In the genomic region with DNA sequence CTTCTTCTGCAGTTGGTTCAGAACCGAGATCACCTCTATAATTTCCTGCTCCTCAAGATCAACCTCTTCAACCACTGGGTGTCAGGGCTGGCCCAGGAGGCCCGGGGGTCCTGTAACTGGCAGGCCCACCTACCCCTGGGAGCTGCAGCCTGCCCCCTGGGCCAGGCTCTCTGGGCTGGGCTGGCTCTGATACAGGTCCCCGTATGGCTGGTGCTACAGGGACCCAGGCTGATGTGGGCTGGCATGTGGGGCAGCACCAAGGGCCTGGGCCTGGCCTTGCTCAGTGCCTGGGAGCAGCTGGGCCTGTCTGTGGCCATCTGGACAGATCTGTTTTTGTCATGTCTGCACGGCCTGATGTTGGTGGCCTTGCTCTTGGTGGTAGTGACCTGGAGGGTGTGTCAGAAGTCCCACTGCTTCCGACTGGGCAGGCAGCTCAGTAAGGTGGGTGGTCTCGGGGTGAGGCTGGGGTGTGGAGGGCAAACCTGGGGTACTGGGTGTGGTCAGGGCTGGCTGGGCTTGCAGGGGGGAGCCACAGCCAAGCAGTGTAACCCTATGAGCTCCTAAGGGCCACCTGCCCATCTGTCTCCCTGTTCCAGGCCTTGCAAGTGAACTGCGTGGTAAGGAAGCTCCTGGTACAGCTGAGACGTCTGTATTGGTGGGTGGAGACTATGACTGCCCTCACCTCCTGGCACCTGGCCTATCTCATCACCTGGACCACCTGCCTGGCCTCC, we compare ENCODE assay signal across 21 cellular contexts. TPM values are rescaled to one million over a fixed set of nuclear protein-coding genes. Genes with fewer than 3 reads are reported as not detected.
DNase-seq lines count a peak whose midpoint lies in the region; ATAC-seq and TF ChIP-seq lines count a peak whose summit lies in the region.
"Had no signal": no experiment of that assay in that cellular context is flagged by ENCODE, and none has a peak within 500 bp of the region (broad histone marks: within the 10 kb centered on the region; RNA-seq: fewer than 3 reads in every experiment).

No MANE protein-coding gene starts in this region.

- dilution Hi-C loops in IMR-90 (cut with HindIII; ENCODE audit: low sequenced_read_pairs, unreplicated experiment) = no loop called here

- no peak overlapping the region for H3K27ac Mint-ChIP-seq in stimulated activated naive CD8-positive, alpha-beta T cell treated with anti-CD3 and anti-CD28 coated beads, Interleukin-15, amount 100 ng/mL, for 72 hours
- H3K27ac Mint-ChIP-seq in CD14-positive monocyte = no peak overlapping the region

- H3K36me3 ChIP-seq in IMR-90 (ENCODE audit: control insufficient read depth, insufficient read depth, low read length) (no peaks in the 10 kb centered on the region), WERI-Rb-1 (no peaks in the 10 kb centered on the region), neuronal stem cell (replicated peaks in 1 of 2; ENCODE audit: control insufficient read depth in 2 of 2, insufficient read depth in 2 of 2, low read length in 2 of 2) (no peaks in the 10 kb centered on the region)
- H3K36me3 ChIP-seq: Peyer's patch, SJSA1 had no signal

- ATAC-seq in IMR-90 (ENCODE audit: low read depth) = no peak
- ATAC-seq in stimulated activated naive CD8-positive, alpha-beta T cell treated with anti-CD3 and anti-CD28 coated beads, Interleukin-15, amount 100 ng/mL, for 72 hours = no peak

- CTCF ChIA-PET in IMR-90 (lab: Yijun Ruan, JAX) = interaction anchor here (0.7 to 1.5 kb wide), 2 partner anchors 9 to 161 kb away, joined by 3 to 5 read pairs; no protein-coding TSS in a partner anchor

- H2BK15ac ChIP-seq in IMR-90 (ENCODE audit: low read depth, low read length) = no peak overlapping the region
- H2BK15ac ChIP-seq in neuronal stem cell (ENCODE audit: low read length) = peak overlapping the region; percentile 46

- DNase-seq in DMS79 treated with DMSO at 0.1 percent for 48 hours (lab: John Stamatoyannopoulos, UW) = peak; percentile 42
- no peak for DNase-seq in DMS79 (lab: John Stamatoyannopoulos, UW)
- DNase-seq in IMR-90 = no peak
- DNase-seq in WERI-Rb-1 = no peak
- no peak for DNase-seq in neuronal stem cell (ENCODE audit: low spot score)
- DNase-seq in NCI-H1048 (lab: John Stamatoyannopoulos, UW) = no peak
- DNase-seq in stimulated activated naive CD8-positive, alpha-beta T cell treated with anti-CD3 and anti-CD28 coated beads, Interleukin-15, amount 100 ng/mL, for 72 hours = no peak
- DNase-seq in CD14-positive monocyte (ENCODE audit: low spot score) = no peak
- DNase-seq: COR-L47; DMS53; MV-4-11; NCI-H2029 treated with DMSO at 0.1 percent for 48 hours; NK-92 treated with Interleukin-12 subunit alpha and Interleukin-12 subunit beta, amount 100 ng/mL, for 24 hours; Peyer's patch; SW 1271 had no signal

- no peak overlapping the region for H2BK20ac ChIP-seq in IMR-90 (ENCODE audit: low read depth, low read length)

- no peak overlapping the region for H4K8ac ChIP-seq in IMR-90 (ENCODE audit: low read depth in 2 of 2, low read length in 2 of 2)
- H4K8ac ChIP-seq in neuronal stem cell (ENCODE audit: low read depth, low read length) = peak overlapping the region; percentile 43

- H3K9me3 ChIP-seq in IMR-90 (ENCODE audit: control insufficient read depth, insufficient read depth, low read length) = no peaks in the 10 kb centered on the region
- H3K9me3 ChIP-seq in WERI-Rb-1 (ENCODE audit: severe bottlenecking) = no peaks in the 10 kb centered on the region
- H3K9me3 ChIP-seq in neuronal stem cell (replicated peaks in 1 of 2; ENCODE audit: control insufficient read depth in 2 of 2, insufficient read depth in 1 of 2, low read depth in 1 of 2, low read length in 2 of 2) = no peaks in the 10 kb centered on the region
- H3K9me3 ChIP-seq: Peyer's patch, SJSA1 had no signal

- H3K9ac ChIP-seq in IMR-90 (ENCODE audit: low read depth, low read length) (no peak overlapping the region), neuronal stem cell (ENCODE audit: low read depth, low read length, poor library complexity) (peak overlapping the region; percentile 66)
- H3K9ac ChIP-seq: KMS-11 had no signal

- H3K18ac ChIP-seq in IMR-90 (ENCODE audit: low read depth, low read length) (no peak overlapping the region), neuronal stem cell (ENCODE audit: low read length) (peak overlapping the region; percentile 57)

- H3K36me3 Mint-ChIP-seq in CD14-positive monocyte = no peaks in the 10 kb centered on the region

- H3K79me1 ChIP-seq in IMR-90 (ENCODE audit: low read depth in 1 of 2, low read length in 2 of 2) (peaks cover 0 to 3% of the 10 kb centered on the region in 2 experiments; a peak in 1 of 4 replicates), neuronal stem cell (ENCODE audit: low read depth, low read length) (no peaks in the 10 kb centered on the region)

- POLR2A ChIA-PET in IMR-90 (lab: Charles Lee; ENCODE audit: unreplicated experiment) = no interaction called here

- in situ Hi-C loops in IMR-90 (cut with MboI; ENCODE audit: low sequenced_read_pairs) = loop anchor here (10.0 kb wide), 2 partner anchors 340 to 530 kb away; no protein-coding TSS in a partner anchor

- H2AK5ac ChIP-seq in IMR-90 (ENCODE audit: low read depth, low read length) = peak overlapping the region; percentile 53; the same call in 1 of the 2 replicates
- peak overlapping the region; percentile 96 for H2AK5ac ChIP-seq in neuronal stem cell (ENCODE audit: low read depth, low read length)

- intact Hi-C loops in IMR-90 (cut with micrococcal nuclease) (loop anchor here (10.0 kb wide), 1 partner anchor 200 kb away; no protein-coding TSS in a partner anchor), CD14-positive monocyte (cut with micrococcal nuclease) (loop anchor here in 1 of 2 donors (5.0 kb wide), 1 partner anchor 38 kb away; no protein-coding TSS in a partner anchor)

- H3K4me3 Mint-ChIP-seq in stimulated activated naive CD8-positive, alpha-beta T cell treated with anti-CD3 and anti-CD28 coated beads, Interleukin-15, amount 100 ng/mL, for 72 hours = no peak overlapping the region
- H3K4me3 Mint-ChIP-seq in CD14-positive monocyte = no peak overlapping the region

- TF ChIP-seq CTCF in IMR-90 (conservative IDR thresholded peaks at IDR 0.05; ENCODE audit: low read depth, low read length) (no peak), WERI-Rb-1 (IDR thresholded peaks at IDR 0.05; ENCODE audit: low read depth, low read length) (no peak), CD14-positive monocyte (IDR thresholded peaks at IDR 0.05) (no peak)

- H3K27me3 ChIP-seq in IMR-90 (ENCODE audit: control insufficient read depth, insufficient read depth, low read length) (no peaks in the 10 kb centered on the region), WERI-Rb-1 (ENCODE audit: insufficient read depth, low read depth, severe bottlenecking) (no peaks in the 10 kb centered on the region), neuronal stem cell (ENCODE audit: control insufficient read depth in 3 of 3, insufficient read depth in 3 of 3, low read depth in 1 of 3, low read length in 3 of 3) (peaks cover 0 to 5% (median 0%) of the 10 kb centered on the region in 3 experiments)
- H3K27me3 ChIP-seq: Peyer's patch, SJSA1 had no signal

- WGBS in IMR-90 (ENCODE audit: extremely low coverage in 2 of 2, insufficient read length in 1 of 2), 2 experiments = 100% methylated on average over 1 of the region's 8 CpGs; no CpG with 5 or more reads in 1 of the 2 experiments
- WGBS in neuronal stem cell (ENCODE audit: extremely low coverage in 2 of 2, insufficient read length in 2 of 2, insufficient replicate concordance in 1 of 2), 2 donors = no CpG with 5 or more reads among the region's 8 CpGs

- H3K14ac ChIP-seq in IMR-90 (replicated peaks; ENCODE audit: low read depth, low read length) = no peak overlapping the region
- H3K14ac ChIP-seq in neuronal stem cell (ENCODE audit: low read length) = peak overlapping the region; percentile 89

- H4K5ac ChIP-seq in IMR-90 (ENCODE audit: low read depth, low read length) = no peak overlapping the region

- H3K4me2 ChIP-seq in IMR-90 (ENCODE audit: low read depth, low read length) (no peak overlapping the region), neuronal stem cell (ENCODE audit: insufficient read depth, low read length, poor library complexity, severe bottlenecking) (no peak overlapping the region)
- H3K4me2 ChIP-seq: KMS-11 had no signal

- TF ChIP-seq POLR2A in IMR-90 (IDR thresholded peaks at IDR 0.05; ENCODE audit: low read depth, low read length) = no peak

- no peaks in the 10 kb centered on the region for H4K20me1 ChIP-seq in IMR-90 (ENCODE audit: insufficient read depth, low read length)

- H2BK12ac ChIP-seq in neuronal stem cell (ENCODE audit: low read length) = peak overlapping the region; percentile 94

- peak overlapping the region; percentile 48 for H2AFZ ChIP-seq in IMR-90 (replicated peaks; ENCODE audit: low read length, poor library complexity)
- no peak overlapping the region for H2AFZ ChIP-seq in neuronal stem cell (ENCODE audit: low read length)

- peaks cover 16% of the 10 kb centered on the region for H3K4me1 ChIP-seq in IMR-90 (ENCODE audit: control insufficient read depth, insufficient read depth, low read length)
- H3K4me1 ChIP-seq in neuronal stem cell (ENCODE audit: control insufficient read depth in 2 of 2, insufficient read depth in 1 of 2, low read depth in 1 of 2, low read length in 2 of 2) = peaks cover 0 to 6% of the 10 kb centered on the region in 2 donors

- no TSS peak for BruUV-seq in IMR-90 (replicated peaks; lab: Mats Ljungman, UMichigan)

- TF ChIP-seq RAD21 in IMR-90 (IDR thresholded peaks at IDR 0.05; ENCODE audit: low read length) = no peak

- no peaks in the 10 kb centered on the region for H3K9me3 Mint-ChIP-seq in stimulated activated naive CD8-positive, alpha-beta T cell treated with anti-CD3 and anti-CD28 coated beads, Interleukin-15, amount 100 ng/mL, for 72 hours
- H3K9me3 Mint-ChIP-seq in CD14-positive monocyte = peaks cover 0 to 1% (median 0%) of the 10 kb centered on the region in 7 donors

- no peak overlapping the region for H3K4me3 ChIP-seq in IMR-90 (ENCODE audit: insufficient read depth, low read depth, low read length)
- no peak overlapping the region for H3K4me3 ChIP-seq in WERI-Rb-1 (ENCODE audit: low read depth, low read length)
- no peak overlapping the region for H3K4me3 ChIP-seq in neuronal stem cell (ENCODE audit: low read length in 2 of 2)
- H3K4me3 ChIP-seq: Peyer's patch, SJSA1 had no signal

- H3K23ac ChIP-seq in IMR-90 (ENCODE audit: low read depth, low read length) = no peak overlapping the region
- peak overlapping the region; percentile 75 for H3K23ac ChIP-seq in neuronal stem cell (ENCODE audit: low read depth, low read length, poor library complexity)

- H3K27me3 Mint-ChIP-seq in stimulated activated naive CD8-positive, alpha-beta T cell treated with anti-CD3 and anti-CD28 coated beads, Interleukin-15, amount 100 ng/mL, for 72 hours = no peaks in the 10 kb centered on the region
- peaks cover 2 to 10% (median 7%) of the 10 kb centered on the region in 3 donors for H3K27me3 Mint-ChIP-seq in CD14-positive monocyte (ENCODE audit: low read depth in 3 of 3)

- no peaks in the 10 kb centered on the region for H3K4me1 Mint-ChIP-seq in stimulated activated naive CD8-positive, alpha-beta T cell treated with anti-CD3 and anti-CD28 coated beads, Interleukin-15, amount 100 ng/mL, for 72 hours
- no peaks in the 10 kb centered on the region for H3K4me1 Mint-ChIP-seq in CD14-positive monocyte

- no peak overlapping the region for H3K56ac ChIP-seq in IMR-90 (ENCODE audit: extremely low read depth, insufficient read depth, low read length)

- H3K27ac ChIP-seq in IMR-90 (ENCODE audit: insufficient read depth, low read length) (no peak overlapping the region), WERI-Rb-1 (peak overlapping the region; percentile 40), neuronal stem cell (replicated peaks; ENCODE audit: low read length) (no peak overlapping the region)
- H3K27ac ChIP-seq: 22Rv1, KMS-11, Peyer's patch, SJSA1 had no signal

- no peak overlapping the region; the same call in 1 of the 2 replicates for H3K4ac ChIP-seq in IMR-90 (ENCODE audit: low read depth, low read length)
- H3K4ac ChIP-seq in neuronal stem cell (ENCODE audit: low read length) = no peak overlapping the region

- H3K9me1 ChIP-seq in IMR-90 (ENCODE audit: insufficient read depth, low read length) = peaks cover 19% of the 10 kb centered on the region

- H2BK5ac ChIP-seq in IMR-90 (ENCODE audit: low read depth, low read length, poor library complexity, severe bottlenecking) (no peak overlapping the region), neuronal stem cell (ENCODE audit: low read length) (no peak overlapping the region)

- H2AK9ac ChIP-seq in IMR-90 (replicated peaks; ENCODE audit: low read depth, low read length, poor library complexity) = no peak overlapping the region

- no peak overlapping the region; the same call in 1 of the 2 replicates for H4K91ac ChIP-seq in IMR-90 (ENCODE audit: insufficient read depth, low read depth, low read length)
- peak overlapping the region; percentile 53 for H4K91ac ChIP-seq in neuronal stem cell (ENCODE audit: low read depth, low read length, poor library complexity)

- H2BK120ac ChIP-seq in IMR-90 (ENCODE audit: low read depth, low read length) (no peak overlapping the region), neuronal stem cell (ENCODE audit: low read depth, low read length) (no peak overlapping the region)

RNA-seq across cellular contexts. Expression of gene TMEM270, which starts 4.2 kb away (rescaled TPM):
- total RNA-seq in IMR-90 (2012; rRNA removed) = not detected in 2 replicates
- 0.17 TPM in 1 of 2 replicates, not detected in the other for polyA plus RNA-seq in IMR-90 (2012; rRNA removed)
- polyA plus RNA-seq in IMR-90 (2012; cell fraction: cytosol; rRNA removed) = 0.19 TPM in 1 of 2 replicates, not detected in the other
- not detected in 2 replicates for polyA plus RNA-seq in IMR-90 (2012; cell fraction: nucleus; rRNA removed; ENCODE audit: low replicate concordance)
- polyA plus RNA-seq in neuronal stem cell (2013, experiment 1 of 2) = not detected
- polyA plus RNA-seq in neuronal stem cell (2013, experiment 2 of 2) = 0.04 TPM
- polyA plus RNA-seq in CD14-positive monocyte = not detected
- total RNA-seq: HT-29, NCI-H460, Peyer's patch, SJSA1 had no signal
- polyA plus RNA-seq: AG04450 had no signal

RNA-seq across cellular contexts. Expression of gene METTL27, which starts 22.8 kb away (rescaled TPM):
- total RNA-seq in IMR-90 (2012; rRNA removed) = 1.7 and 2.3 TPM in 2 replicates
- polyA plus RNA-seq in IMR-90 (2012; rRNA removed) = 4.3 and 5.2 TPM in 2 replicates
- polyA plus RNA-seq in IMR-90 (2012; cell fraction: cytosol; rRNA removed) = 5.0 and 8.7 TPM in 2 replicates
- polyA plus RNA-seq in IMR-90 (2012; cell fraction: nucleus; rRNA removed; ENCODE audit: low replicate concordance) = 4.1 and 6.2 TPM in 2 replicates
- polyA plus RNA-seq in neuronal stem cell (2013, experiment 1 of 2) = 2.8 TPM
- polyA plus RNA-seq in neuronal stem cell (2013, experiment 2 of 2) = 3.3 TPM
- 1 to 10 TPM; 1.2 to 2.1 TPM for polyA plus RNA-seq in CD14-positive monocyte

RNA-seq across cellular contexts. Expression of gene CLDN4, which starts 34.4 kb away (rescaled TPM):
- total RNA-seq in IMR-90 (2012; rRNA removed) = 2.9 and 3.9 TPM in 2 replicates
- polyA plus RNA-seq in IMR-90 (2012; rRNA removed) (3.8 and 4.4 TPM in 2 replicates), CD14-positive monocyte (not detected)
- 2.4 and 4.7 TPM in 2 replicates for polyA plus RNA-seq in IMR-90 (2012; cell fraction: cytosol; rRNA removed)
- 1.9 and 4.8 TPM in 2 replicates for polyA plus RNA-seq in IMR-90 (2012; cell fraction: nucleus; rRNA removed; ENCODE audit: low replicate concordance)
- 4.1 TPM for polyA plus RNA-seq in neuronal stem cell (2013, experiment 1 of 2)
- polyA plus RNA-seq in neuronal stem cell (2013, experiment 2 of 2) = 4.0 TPM
